ENCODE assay signal across 1 cellular context in the genomic region with DNA sequence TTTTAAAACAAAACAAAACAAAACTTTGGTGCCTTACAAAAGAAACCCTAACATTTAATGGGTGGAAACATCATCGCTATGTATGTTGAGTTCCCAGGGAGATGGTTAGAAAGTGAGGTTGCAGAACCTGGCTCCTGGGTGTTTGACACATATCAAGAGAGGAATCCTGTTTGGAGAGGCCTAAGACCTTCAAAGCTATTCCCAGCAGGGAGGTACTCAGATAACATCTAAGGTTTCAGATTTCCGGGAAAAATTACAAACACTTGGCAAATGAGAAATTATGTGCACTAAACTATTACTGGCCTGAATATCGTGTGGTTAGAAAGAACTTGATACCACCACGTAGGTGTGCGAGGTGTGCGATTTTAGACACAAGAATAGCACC.
TF ChIP-seq lines count a peak whose summit lies in the region.

No MANE protein-coding gene starts in this region.

TF ChIP-seq in HCT116, 20 proteins besides CTCF, POLR2A, EP300 and RAD21 (continued from another document):
- TF ChIP-seq, protein P1, sequence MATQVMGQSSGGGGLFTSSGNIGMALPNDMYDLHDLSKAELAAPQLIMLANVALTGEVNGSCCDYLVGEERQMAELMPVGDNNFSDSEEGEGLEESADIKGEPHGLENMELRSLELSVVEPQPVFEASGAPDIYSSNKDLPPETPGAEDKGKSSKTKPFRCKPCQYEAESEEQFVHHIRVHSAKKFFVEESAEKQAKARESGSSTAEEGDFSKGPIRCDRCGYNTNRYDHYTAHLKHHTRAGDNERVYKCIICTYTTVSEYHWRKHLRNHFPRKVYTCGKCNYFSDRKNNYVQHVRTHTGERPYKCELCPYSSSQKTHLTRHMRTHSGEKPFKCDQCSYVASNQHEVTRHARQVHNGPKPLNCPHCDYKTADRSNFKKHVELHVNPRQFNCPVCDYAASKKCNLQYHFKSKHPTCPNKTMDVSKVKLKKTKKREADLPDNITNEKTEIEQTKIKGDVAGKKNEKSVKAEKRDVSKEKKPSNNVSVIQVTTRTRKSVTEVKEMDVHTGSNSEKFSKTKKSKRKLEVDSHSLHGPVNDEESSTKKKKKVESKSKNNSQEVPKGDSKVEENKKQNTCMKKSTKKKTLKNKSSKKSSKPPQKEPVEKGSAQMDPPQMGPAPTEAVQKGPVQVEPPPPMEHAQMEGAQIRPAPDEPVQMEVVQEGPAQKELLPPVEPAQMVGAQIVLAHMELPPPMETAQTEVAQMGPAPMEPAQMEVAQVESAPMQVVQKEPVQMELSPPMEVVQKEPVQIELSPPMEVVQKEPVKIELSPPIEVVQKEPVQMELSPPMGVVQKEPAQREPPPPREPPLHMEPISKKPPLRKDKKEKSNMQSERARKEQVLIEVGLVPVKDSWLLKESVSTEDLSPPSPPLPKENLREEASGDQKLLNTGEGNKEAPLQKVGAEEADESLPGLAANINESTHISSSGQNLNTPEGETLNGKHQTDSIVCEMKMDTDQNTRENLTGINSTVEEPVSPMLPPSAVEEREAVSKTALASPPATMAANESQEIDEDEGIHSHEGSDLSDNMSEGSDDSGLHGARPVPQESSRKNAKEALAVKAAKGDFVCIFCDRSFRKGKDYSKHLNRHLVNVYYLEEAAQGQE (IDR thresholded peaks at IDR 0.05; ENCODE audit: low read depth) = no peak
- TF ChIP-seq ZNF274 (IDR thresholded peaks at IDR 0.05; ENCODE audit: low read depth, low read length) = no peak
- TF ChIP-seq, protein P2, sequence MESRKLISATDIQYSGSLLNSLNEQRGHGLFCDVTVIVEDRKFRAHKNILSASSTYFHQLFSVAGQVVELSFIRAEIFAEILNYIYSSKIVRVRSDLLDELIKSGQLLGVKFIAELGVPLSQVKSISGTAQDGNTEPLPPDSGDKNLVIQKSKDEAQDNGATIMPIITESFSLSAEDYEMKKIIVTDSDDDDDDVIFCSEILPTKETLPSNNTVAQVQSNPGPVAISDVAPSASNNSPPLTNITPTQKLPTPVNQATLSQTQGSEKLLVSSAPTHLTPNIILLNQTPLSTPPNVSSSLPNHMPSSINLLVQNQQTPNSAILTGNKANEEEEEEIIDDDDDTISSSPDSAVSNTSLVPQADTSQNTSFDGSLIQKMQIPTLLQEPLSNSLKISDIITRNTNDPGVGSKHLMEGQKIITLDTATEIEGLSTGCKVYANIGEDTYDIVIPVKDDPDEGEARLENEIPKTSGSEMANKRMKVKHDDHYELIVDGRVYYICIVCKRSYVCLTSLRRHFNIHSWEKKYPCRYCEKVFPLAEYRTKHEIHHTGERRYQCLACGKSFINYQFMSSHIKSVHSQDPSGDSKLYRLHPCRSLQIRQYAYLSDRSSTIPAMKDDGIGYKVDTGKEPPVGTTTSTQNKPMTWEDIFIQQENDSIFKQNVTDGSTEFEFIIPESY (IDR thresholded peaks at IDR 0.05; ENCODE audit: extremely low read depth, insufficient replicate concordance, low read length) = no peak
- TF ChIP-seq, protein P3, sequence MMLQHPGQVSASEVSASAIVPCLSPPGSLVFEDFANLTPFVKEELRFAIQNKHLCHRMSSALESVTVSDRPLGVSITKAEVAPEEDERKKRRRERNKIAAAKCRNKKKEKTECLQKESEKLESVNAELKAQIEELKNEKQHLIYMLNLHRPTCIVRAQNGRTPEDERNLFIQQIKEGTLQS (IDR thresholded peaks at IDR 0.05) = no peak
- no peak for TF ChIP-seq EZH2 (IDR thresholded peaks at IDR 0.05)
